In genomic region chr1:81226603-81226928, GRCh38 we compare ENCODE assay signal across 1 cellular context.
TF ChIP-seq lines count a peak whose summit lies in the region.

No MANE protein-coding gene starts in this region.

TF ChIP-seq in WTC11, 78 proteins besides CTCF, POLR2A, EP300 and RAD21 (continued from another document):
- TF ChIP-seq, protein P1, sequence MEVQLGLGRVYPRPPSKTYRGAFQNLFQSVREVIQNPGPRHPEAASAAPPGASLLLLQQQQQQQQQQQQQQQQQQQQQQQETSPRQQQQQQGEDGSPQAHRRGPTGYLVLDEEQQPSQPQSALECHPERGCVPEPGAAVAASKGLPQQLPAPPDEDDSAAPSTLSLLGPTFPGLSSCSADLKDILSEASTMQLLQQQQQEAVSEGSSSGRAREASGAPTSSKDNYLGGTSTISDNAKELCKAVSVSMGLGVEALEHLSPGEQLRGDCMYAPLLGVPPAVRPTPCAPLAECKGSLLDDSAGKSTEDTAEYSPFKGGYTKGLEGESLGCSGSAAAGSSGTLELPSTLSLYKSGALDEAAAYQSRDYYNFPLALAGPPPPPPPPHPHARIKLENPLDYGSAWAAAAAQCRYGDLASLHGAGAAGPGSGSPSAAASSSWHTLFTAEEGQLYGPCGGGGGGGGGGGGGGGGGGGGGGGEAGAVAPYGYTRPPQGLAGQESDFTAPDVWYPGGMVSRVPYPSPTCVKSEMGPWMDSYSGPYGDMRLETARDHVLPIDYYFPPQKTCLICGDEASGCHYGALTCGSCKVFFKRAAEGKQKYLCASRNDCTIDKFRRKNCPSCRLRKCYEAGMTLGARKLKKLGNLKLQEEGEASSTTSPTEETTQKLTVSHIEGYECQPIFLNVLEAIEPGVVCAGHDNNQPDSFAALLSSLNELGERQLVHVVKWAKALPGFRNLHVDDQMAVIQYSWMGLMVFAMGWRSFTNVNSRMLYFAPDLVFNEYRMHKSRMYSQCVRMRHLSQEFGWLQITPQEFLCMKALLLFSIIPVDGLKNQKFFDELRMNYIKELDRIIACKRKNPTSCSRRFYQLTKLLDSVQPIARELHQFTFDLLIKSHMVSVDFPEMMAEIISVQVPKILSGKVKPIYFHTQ (CRISPR knock-in tag; IDR thresholded peaks at IDR 0.05), result no peak
- TF ChIP-seq PRRX2 (CRISPR knock-in tag; IDR thresholded peaks at IDR 0.05) (no peak), TP53 (CRISPR knock-in tag; IDR thresholded peaks at IDR 0.05) (no peak)
TF ChIP-seq in WTC11: peak in this region for 0.
